Comparison of ENCODE assay signal across 8 cellular contexts in the genomic region with DNA sequence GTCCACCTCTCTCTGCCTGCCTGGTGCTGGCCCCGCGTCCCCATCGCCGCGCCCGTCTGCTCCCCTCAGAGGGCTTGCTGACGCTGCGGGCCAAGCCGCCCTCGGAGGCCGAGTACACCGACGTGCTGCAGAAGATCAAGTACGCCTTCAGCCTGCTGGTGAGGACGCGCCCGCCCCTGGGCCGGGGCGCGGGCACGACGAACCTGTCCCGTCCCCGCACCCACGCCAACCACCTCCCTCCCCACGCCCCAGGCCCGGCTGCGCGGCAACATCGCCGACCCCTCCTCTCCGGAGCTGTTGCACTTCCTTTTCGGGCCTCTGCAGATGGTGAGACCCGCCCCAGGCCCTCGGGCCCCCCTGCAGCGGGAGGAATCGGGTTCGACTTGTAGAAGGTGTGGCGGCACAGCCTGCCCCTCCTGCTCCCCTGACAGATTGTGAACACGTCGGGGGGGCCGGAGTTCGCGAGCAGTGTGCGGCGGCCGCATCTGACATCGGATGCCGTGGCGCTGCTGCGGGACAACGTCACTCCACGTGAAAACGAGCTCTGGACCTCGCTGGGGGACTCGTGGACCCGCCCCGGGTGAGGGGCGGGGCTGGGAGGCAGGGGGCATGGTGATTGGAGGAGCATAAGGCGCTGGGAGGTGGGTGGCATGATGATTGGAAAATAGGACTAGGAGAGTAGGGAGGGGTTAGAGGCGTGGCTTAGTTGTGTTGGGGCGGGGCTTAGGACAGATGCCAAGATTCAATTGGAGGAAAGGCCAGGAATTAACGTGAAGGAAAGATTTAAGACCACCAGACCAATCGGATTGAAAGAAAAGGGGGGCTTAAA. TPM values are rescaled to one million over a fixed set of nuclear protein-coding genes. Genes with fewer than 3 reads are reported as not detected.
DNase-seq lines count a peak whose midpoint lies in the region; ATAC-seq and TF ChIP-seq lines count a peak whose summit lies in the region.

No MANE protein-coding gene starts in this region.

- ATAC-seq in activated T-cell treated with anti-CD3 and anti-CD28 coated beads, Interleukin-2, amount 50 U/mL, for 72 hours (replicated peaks in 1 of 2) = peak; percentile 12 to 15
- ATAC-seq in GM18511 (IDR thresholded peaks at IDR 0.05; ENCODE audit: unreplicated experiment) (no peak), HG03135 (IDR thresholded peaks at IDR 0.05; ENCODE audit: unreplicated experiment) (no peak)

- H3K9me2 ChIP-seq in hepatocyte (replicated peaks; ENCODE audit: insufficient read depth) = no peaks in the 10 kb centered on the region

- peaks cover 4 to 7% of the 10 kb centered on the region in 2 donors for H3K36me3 Mint-ChIP-seq in activated T-cell treated with anti-CD3 and anti-CD28 coated beads, Interleukin-2, amount 50 U/mL, for 72 hours (ENCODE audit: insufficient read depth in 2 of 2)

- H3K79me2 ChIP-seq in hepatocyte = no peaks in the 10 kb centered on the region

- H3K9me3 ChIP-seq in hepatocyte (ENCODE audit: low read depth) = no peaks in the 10 kb centered on the region

- WGBS in hepatocyte (ENCODE audit: low lambda C conversion rate, missing lambda C conversion rate) = 35% methylated on average over 38 of the region's 64 CpGs

- no peak overlapping the region for H3K27ac ChIP-seq in hepatocyte

- peak overlapping the region; percentile 98 for H3K4me2 ChIP-seq in hepatocyte

- peaks cover 0 to 3% of the 10 kb centered on the region in 2 donors for H3K9me3 Mint-ChIP-seq in activated T-cell treated with anti-CD3 and anti-CD28 coated beads, Interleukin-2, amount 50 U/mL, for 72 hours

- no peak overlapping the region for H3K27ac Mint-ChIP-seq in activated T-cell treated with anti-CD3 and anti-CD28 coated beads, Interleukin-2, amount 50 U/mL, for 72 hours

- H3K27me3 Mint-ChIP-seq in activated T-cell treated with anti-CD3 and anti-CD28 coated beads, Interleukin-2, amount 50 U/mL, for 72 hours (ENCODE audit: low read depth) = peaks cover 59% of the 10 kb centered on the region

- peak overlapping the region; percentile 83 to 91 for H3K4me3 Mint-ChIP-seq in activated T-cell treated with anti-CD3 and anti-CD28 coated beads, Interleukin-2, amount 50 U/mL, for 72 hours

- no peaks in the 10 kb centered on the region for H3K36me3 ChIP-seq in hepatocyte (replicated peaks; ENCODE audit: insufficient read depth, low read depth)

- peaks cover 45% of the 10 kb centered on the region for H3K27me3 ChIP-seq in hepatocyte

- H4K20me1 ChIP-seq in hepatocyte (ENCODE audit: insufficient read depth, poor library complexity, severe bottlenecking) = peaks cover 3% of the 10 kb centered on the region

- no peak for TF ChIP-seq CTCF in hepatocyte (IDR thresholded peaks at IDR 0.05; ENCODE audit: poor library complexity)

- H2AFZ ChIP-seq in hepatocyte = no peak overlapping the region

- no peak overlapping the region for H3K4me3 ChIP-seq in hepatocyte

- peak; percentile 90 for DNase-seq in CMK (ENCODE audit: low read depth)
- DNase-seq in NCI-H1694 (lab: John Stamatoyannopoulos, UW) = peak; percentile 52
- peak; percentile 62 to 71 for DNase-seq in activated T-cell treated with anti-CD3 and anti-CD28 coated beads, Interleukin-2, amount 50 U/mL, for 72 hours
- DNase-seq in hepatocyte (ENCODE audit: low spot score) = peak; percentile 44
- peak; percentile 40 for DNase-seq in stimulated activated naive CD4-positive, alpha-beta T cell treated with Interleukin-2 at 50 U/mL for 16 hours (lab: John Stamatoyannopoulos, UW)
- no peak for DNase-seq in NCI-H1417 treated with DMSO at 0.1 percent for 48 hours (lab: John Stamatoyannopoulos, UW)

- peaks cover 13% of the 10 kb centered on the region for H3K4me1 ChIP-seq in hepatocyte (ENCODE audit: insufficient read depth)

- H3K4me1 Mint-ChIP-seq in activated T-cell treated with anti-CD3 and anti-CD28 coated beads, Interleukin-2, amount 50 U/mL, for 72 hours (ENCODE audit: low read depth) = peaks cover 29% of the 10 kb centered on the region

RNA-seq across cellular contexts. Expression of a gene that starts 6.6 kb away (rescaled TPM):
- total RNA-seq in activated T-cell treated with anti-CD3 and anti-CD28 coated beads, Interleukin-2, amount 50 U/mL, for 72 hours = 1 to 10 TPM; 3.8 to 5.3 TPM
- 20.5 and 25.7 TPM in 2 replicates for total RNA-seq in hepatocyte
- polyA plus RNA-seq in hepatocyte = 33.8 and 49.6 TPM in 2 replicates

RNA-seq across cellular contexts. Expression of a gene that starts 19.3 kb away (rescaled TPM):
- total RNA-seq in activated T-cell treated with anti-CD3 and anti-CD28 coated beads, Interleukin-2, amount 50 U/mL, for 72 hours = 10 to 100 TPM; 11.5 to 13.8 TPM
- 14.5 and 17.3 TPM in 2 replicates for total RNA-seq in hepatocyte
- polyA plus RNA-seq in hepatocyte = 17.7 and 21.9 TPM in 2 replicates

RNA-seq across cellular contexts. Expression of a gene that starts 35.2 kb away (rescaled TPM):
- 10 to 100 TPM; 65.7 to 71.6 TPM for total RNA-seq in activated T-cell treated with anti-CD3 and anti-CD28 coated beads, Interleukin-2, amount 50 U/mL, for 72 hours
- 69.7 and 71.8 TPM in 2 replicates for total RNA-seq in hepatocyte
- polyA plus RNA-seq in hepatocyte = 74.5 and 83.6 TPM in 2 replicates

RNA-seq across cellular contexts. Expression of a gene that starts 44.2 kb away (rescaled TPM):
- under 1 TPM; 0.24 to 0.39 TPM for total RNA-seq in activated T-cell treated with anti-CD3 and anti-CD28 coated beads, Interleukin-2, amount 50 U/mL, for 72 hours
- 0.07 TPM in 1 of 2 replicates, not detected in the other for total RNA-seq in hepatocyte
- 0.24 and 0.93 TPM in 2 replicates for polyA plus RNA-seq in hepatocyte

Comparison
In these comparisons a context has a peak if more than half of its experiments do, and no peak if none do; other contexts are left out.
1. ATAC-seq: peak in activated T-cell treated with anti-CD3 and anti-CD28 coated beads, Interleukin-2, amount 50 U/mL, for 72 hours (2 of 2); none in GM18511 (single experiment) and HG03135 (single experiment).